1 cellular context compared by ENCODE assay signal in genomic region chr22:39148727-39149535, GRCh38.
TF ChIP-seq lines count a peak whose summit lies in the region.

No MANE protein-coding gene starts in this region.

TF ChIP-seq in HepG2, 621 proteins besides CTCF, POLR2A, EP300 and RAD21 (continued from another document):
- TF ChIP-seq ZNF768 (CRISPR knock-in tag; IDR thresholded peaks at IDR 0.05) (peak; percentile 97), ZNF629 (CRISPR knock-in tag; conservative IDR thresholded peaks at IDR 0.05) (peak; percentile 52)
